Comparison of ENCODE assay signal across 8 cellular contexts in the genomic region with DNA sequence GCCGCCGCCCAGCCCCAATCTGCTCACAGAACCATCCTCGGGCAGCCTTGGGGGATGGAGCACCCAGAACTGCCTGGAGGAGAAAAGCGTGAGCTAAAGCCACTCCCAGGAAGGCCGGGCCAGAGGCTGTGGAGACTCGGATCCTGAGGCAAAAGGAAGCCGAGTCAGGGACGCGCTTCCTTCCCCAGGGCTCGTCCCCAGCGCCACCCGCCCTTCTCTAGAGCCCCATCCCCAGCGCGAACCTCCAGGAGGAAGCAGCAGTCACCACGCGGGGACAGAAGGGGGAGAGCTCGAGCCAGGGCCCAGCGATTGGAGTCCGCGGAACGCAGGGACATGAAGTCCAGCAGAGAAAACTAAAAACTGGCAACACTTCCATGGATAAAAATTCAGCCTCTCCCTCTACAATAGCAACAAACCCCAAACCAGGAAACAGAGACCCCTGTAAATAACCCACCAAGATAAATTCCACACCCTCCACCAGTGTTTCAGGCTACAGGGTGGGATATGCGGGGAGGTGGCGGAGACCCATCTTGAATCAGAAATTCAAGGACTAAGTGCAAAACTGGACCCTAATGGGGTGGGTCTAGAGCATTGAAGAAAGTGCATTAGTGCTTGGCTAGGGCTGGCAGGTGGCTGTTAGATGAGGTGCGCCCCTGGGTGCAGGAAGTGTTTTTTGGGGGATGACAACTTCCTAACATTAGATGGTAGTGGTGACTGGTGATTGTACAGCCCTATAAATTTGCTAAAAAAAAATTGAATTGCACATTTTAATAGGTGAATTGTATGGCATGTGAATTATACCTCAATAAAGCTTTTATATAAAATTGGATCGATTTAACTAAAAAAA.
DNase-seq lines count a peak whose midpoint lies in the region; ATAC-seq and TF ChIP-seq lines count a peak whose summit lies in the region.

No MANE protein-coding gene starts in this region.

- no peaks in the 10 kb centered on the region for H3K9me3 ChIP-seq in adrenal gland (replicated peaks in 1 of 3)
- H3K9me3 ChIP-seq in trophoblast cell (ENCODE audit: insufficient read depth, low read depth, low read length): peaks cover 4% of the 10 kb centered on the region

- H3K14ac ChIP-seq in trophoblast cell (ENCODE audit: low read length): no peak overlapping the region

- H3K4me1 ChIP-seq in adrenal gland (replicated peaks in 1 of 2): peaks cover 0 to 4% of the 10 kb centered on the region in 2 donors
- peaks cover 0 to 2% of the 10 kb centered on the region in 2 experiments for H3K4me1 ChIP-seq in trophoblast cell (ENCODE audit: control insufficient read depth in 1 of 2, insufficient read depth in 2 of 2, low read length in 2 of 2)

- no peak overlapping the region for H3K9ac ChIP-seq in trophoblast cell (ENCODE audit: low read length)

- H3K23ac ChIP-seq in trophoblast cell (ENCODE audit: low read length): no peak overlapping the region

- H2BK5ac ChIP-seq in trophoblast cell (ENCODE audit: low read depth, low read length, poor library complexity): no peak overlapping the region

- no peak overlapping the region for H2BK120ac ChIP-seq in trophoblast cell (ENCODE audit: insufficient read depth, low read length, poor library complexity)

- no peak overlapping the region for H3K4ac ChIP-seq in trophoblast cell (ENCODE audit: low read depth, low read length)

- H3K27ac ChIP-seq in adrenal gland: peak overlapping the region in 2 of 5 donors; percentile 50 to 63
- no peak overlapping the region for H3K27ac ChIP-seq in trophoblast cell (ENCODE audit: low read depth, low read length)

- intact Hi-C loops in adrenal gland (cut with DNase I) (loop anchor here in 1 of 2 donors (10.0 kb wide), 1 partner anchor 59 kb away; no protein-coding TSS in a partner anchor), left ventricle myocardium superior (cut with micrococcal nuclease) (no loop called here)

- H3K4me2 ChIP-seq in trophoblast cell (ENCODE audit: low read length): peak overlapping the region; percentile 47

- no peak overlapping the region for H4K91ac ChIP-seq in trophoblast cell (ENCODE audit: low read depth, low read length)

- no peak overlapping the region for H2AFZ ChIP-seq in trophoblast cell (ENCODE audit: insufficient read depth, low read length, poor library complexity)

- no peaks in the 10 kb centered on the region for H3K79me1 ChIP-seq in trophoblast cell (ENCODE audit: low read length)

- TF ChIP-seq CTCF in adrenal gland (IDR thresholded peaks at IDR 0.05): peak; percentile 18 to 79 (median 68)

- no peak overlapping the region for H3K18ac ChIP-seq in trophoblast cell (ENCODE audit: low read length)

- no peak overlapping the region for H3K4me3 ChIP-seq in adrenal gland
- no peak overlapping the region for H3K4me3 ChIP-seq in trophoblast cell (ENCODE audit: low read depth, low read length)

- ATAC-seq in left ventricle myocardium superior (peak; percentile 95), GM18867 (IDR thresholded peaks at IDR 0.05; ENCODE audit: unreplicated experiment) (no peak), HG02678 (IDR thresholded peaks at IDR 0.05; ENCODE audit: unreplicated experiment) (no peak)

- H3K36me3 ChIP-seq in adrenal gland (replicated peaks in 1 of 2): no peaks in the 10 kb centered on the region
- peaks cover 0 to 3% of the 10 kb centered on the region in 2 experiments for H3K36me3 ChIP-seq in trophoblast cell (ENCODE audit: control insufficient read depth in 1 of 2, insufficient read depth in 2 of 2, low read length in 2 of 2)

- WGBS in adrenal gland, 4 donors: 36 to 40% (median 37%) methylated on average over 13 to 25 of the region's 25 CpGs
- WGBS in trophoblast cell (ENCODE audit: extremely low coverage, insufficient coverage, insufficient read length): no CpG with 5 or more reads among the region's 25 CpGs

- H2BK12ac ChIP-seq in trophoblast cell (ENCODE audit: low read length): no peak overlapping the region

- DNase-seq in GM04503 (ENCODE audit: low read depth): peak; percentile 53
- peak; percentile 28 for DNase-seq in NCI-H2107 (lab: John Stamatoyannopoulos, UW)
- DNase-seq in adrenal gland: peak; percentile 61 to 88 (median 76)
- DNase-seq in left ventricle myocardium superior: peak; percentile 86
- DNase-seq in trophoblast cell: peak; percentile 14 to 54
- no peak for DNase-seq in OCI-M1 (lab: John Stamatoyannopoulos, UW)

- no peak for TF ChIP-seq POLR2A in adrenal gland (IDR thresholded peaks at IDR 0.05)

- no peaks in the 10 kb centered on the region for H3K79me2 ChIP-seq in trophoblast cell (ENCODE audit: control insufficient read depth, insufficient read depth, low read length, poor library complexity)

- H2AK5ac ChIP-seq in trophoblast cell (ENCODE audit: low read length): no peak overlapping the region

- H3K27me3 ChIP-seq in adrenal gland (no peaks in the 10 kb centered on the region), trophoblast cell (ENCODE audit: insufficient read depth, low read length) (no peaks in the 10 kb centered on the region)

- peak overlapping the region; percentile 52 for H4K8ac ChIP-seq in trophoblast cell (ENCODE audit: low read depth, low read length)

- no peak overlapping the region for H4K12ac ChIP-seq in trophoblast cell (ENCODE audit: low read depth, low read length)
